8 cellular contexts compared by ENCODE assay signal in the genomic region with DNA sequence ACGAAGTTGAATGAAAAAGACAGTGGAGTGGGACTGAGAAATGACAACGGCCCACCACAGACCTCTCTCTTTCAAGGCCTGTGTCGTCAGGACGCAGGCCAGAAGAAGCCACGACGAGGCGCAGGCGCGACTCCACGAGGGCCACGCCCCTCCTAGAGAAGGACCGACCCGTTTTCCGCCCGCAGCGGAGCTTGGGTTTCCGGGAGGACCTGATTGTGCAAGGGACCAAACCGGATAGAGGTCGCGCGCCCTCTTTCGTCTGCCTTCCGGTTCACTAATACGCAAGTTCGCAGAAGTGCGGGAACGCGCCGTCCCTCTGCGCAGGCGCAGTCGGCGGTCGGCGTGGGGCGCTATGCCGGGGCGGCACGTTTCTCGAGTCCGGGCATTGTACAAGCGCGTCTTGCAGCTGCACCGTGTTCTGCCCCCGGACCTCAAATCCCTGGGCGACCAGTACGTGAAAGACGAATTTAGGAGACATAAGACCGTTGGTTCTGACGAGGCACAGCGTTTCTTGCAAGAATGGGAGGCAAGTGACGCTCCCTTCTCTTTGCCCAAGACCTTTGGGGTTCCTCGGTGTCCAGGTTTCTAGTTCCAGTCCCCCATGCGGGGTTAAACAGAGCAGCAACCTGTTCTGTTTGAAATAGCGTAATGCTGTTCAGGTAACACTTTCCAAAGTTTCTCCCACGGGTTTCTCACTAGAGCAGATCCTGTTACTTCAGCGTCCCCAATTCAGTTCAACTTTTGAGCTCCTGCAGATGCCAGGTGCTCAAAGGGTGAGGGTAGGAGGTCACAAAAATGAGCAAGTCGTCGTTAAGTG. TPM values are rescaled to one million over a fixed set of nuclear protein-coding genes. Genes with fewer than 3 reads are reported as not detected.
DNase-seq lines count a peak whose midpoint lies in the region; ATAC-seq, FAIRE-seq and TF ChIP-seq lines count a peak whose summit lies in the region.

A gene (plus strand): TSS at position 327 of the 817 bp plus-strand sequence. CDS start 26 bp downstream, at position 353.

- TF ChIP-seq CTCF in WERI-Rb-1 (IDR thresholded peaks at IDR 0.05; ENCODE audit: low read depth, low read length) = peak; percentile 18; the same call in 1 of the 2 replicates
- peak; percentile 41 for TF ChIP-seq CTCF in bronchial epithelial cell (IDR thresholded peaks at IDR 0.05; ENCODE audit: insufficient read depth, low read length, severe bottlenecking)
- no peak for TF ChIP-seq CTCF in smooth muscle cell (IDR thresholded peaks at IDR 0.05; ENCODE audit: borderline replicate concordance, insufficient read depth, poor library complexity, severe bottlenecking)

- H2AFZ ChIP-seq in smooth muscle cell (ENCODE audit: low read depth) = peak within 1 kb of the TSS; percentile 99

- no peaks in the 10 kb centered on the region; the same call in 1 of the 2 replicates for H3K36me3 ChIP-seq in WERI-Rb-1
- H3K36me3 ChIP-seq in bronchial epithelial cell (ENCODE audit: control insufficient read depth, insufficient read depth, low read length) = no peaks in the 10 kb centered on the region
- no peaks in the 10 kb centered on the region for H3K36me3 ChIP-seq in smooth muscle cell (ENCODE audit: low read depth)

- peaks cover 9% of the 10 kb centered on the region for H3F3A ChIP-seq in smooth muscle cell (ENCODE audit: low read depth)

- H3K27ac ChIP-seq in WERI-Rb-1 (peak within 1 kb of the TSS; percentile 91), smooth muscle cell (ENCODE audit: low read depth) (peak within 1 kb of the TSS; percentile 66)

- H3K4me1 ChIP-seq in smooth muscle cell (ENCODE audit: low read depth) = peaks cover 18% of the 10 kb centered on the region

- DNase-seq in AG08395 (ENCODE audit: low spot score) (peak; percentile 99), NCI-H2227 (lab: John Stamatoyannopoulos, UW; ENCODE audit: unreplicated experiment) (peak; percentile 100), WERI-Rb-1 (peak; percentile 99), bronchial epithelial cell (ENCODE audit: low read depth) (peak; percentile 92), iPS-NIHi11 (ENCODE audit: low spot score) (peak; percentile 96), smooth muscle cell (lab: John Stamatoyannopoulos, UW; ENCODE audit: unreplicated experiment) (peak; percentile 92)

- peak; percentile 91 for ATAC-seq in GM18873 (IDR thresholded peaks at IDR 0.05; ENCODE audit: low FRiP score, unreplicated experiment)
- peak; percentile 89 for ATAC-seq in HG03139 (IDR thresholded peaks at IDR 0.05; ENCODE audit: unreplicated experiment)

- peak; percentile 40 for FAIRE-seq in bronchial epithelial cell (lab: Jason Lieb, UNC)

- H3K79me2 ChIP-seq in smooth muscle cell (ENCODE audit: low read depth) = peaks cover 31% of the 10 kb centered on the region

- peak within 1 kb of the TSS; percentile 63 for H3K9ac ChIP-seq in smooth muscle cell (ENCODE audit: low read depth)

- H3K4me3 ChIP-seq in WERI-Rb-1 (ENCODE audit: low read depth, low read length) (peak within 1 kb of the TSS; percentile 98), bronchial epithelial cell (ENCODE audit: low read depth, low read length) (peak within 1 kb of the TSS; percentile 78), smooth muscle cell (peak within 1 kb of the TSS; percentile 80)

- peak within 1 kb of the TSS; percentile 99 for H3K4me2 ChIP-seq in smooth muscle cell

- no peaks in the 10 kb centered on the region for H3K9me3 ChIP-seq in WERI-Rb-1 (ENCODE audit: severe bottlenecking)
- H3K9me3 ChIP-seq in smooth muscle cell (replicated peaks; ENCODE audit: low read depth) = no peaks in the 10 kb centered on the region

- H4K20me1 ChIP-seq in smooth muscle cell (ENCODE audit: low read depth) = no peaks in the 10 kb centered on the region

- no peaks in the 10 kb centered on the region for H3K27me3 ChIP-seq in WERI-Rb-1 (ENCODE audit: insufficient read depth, low read depth, severe bottlenecking)
- no peaks in the 10 kb centered on the region for H3K27me3 ChIP-seq in bronchial epithelial cell (ENCODE audit: control insufficient read depth, insufficient read depth, low read length)
- no peaks in the 10 kb centered on the region for H3K27me3 ChIP-seq in smooth muscle cell (ENCODE audit: low read depth)

- 1% methylated on average over 59 of the region's 59 CpGs for WGBS in smooth muscle cell (ENCODE audit: low lambda C conversion rate)

RNA-seq across cellular contexts. Expression of the gene that starts here (rescaled TPM):
- total RNA-seq in bronchial epithelial cell (9.5 and 11.9 TPM in 2 replicates), smooth muscle cell (15.6 and 25.6 TPM in 2 replicates)
- 28.5 and 29.1 TPM in 2 replicates for polyA plus RNA-seq in smooth muscle cell

Comparison
In these comparisons a context has a peak if more than half of its experiments do, and no peak if none do; other contexts are left out.
1. Peak in every context shown above with its lines: DNase-seq, ATAC-seq, H3K4me3 ChIP-seq and H3K27ac ChIP-seq.